ENCODE assay signal across 1 cellular context in genomic region chr1:164649146-164649545, GRCh38.
TF ChIP-seq lines count a peak whose summit lies in the region.

No MANE protein-coding gene starts in this region.

TF ChIP-seq in GM23338, 12 proteins besides CTCF, POLR2A, EP300 and RAD21 (continued from another document):
- no peak for TF ChIP-seq REST (IDR thresholded peaks at IDR 0.05; ENCODE audit: unreplicated experiment)
- TF ChIP-seq ETS1 (IDR thresholded peaks at IDR 0.05) = no peak
- no peak for TF ChIP-seq JUNB (IDR thresholded peaks at IDR 0.05; ENCODE audit: unreplicated experiment)
- no peak for TF ChIP-seq ZNF331 (CRISPR knock-in tag; IDR thresholded peaks at IDR 0.05; ENCODE audit: low read depth)
- TF ChIP-seq ZNF462 (CRISPR knock-in tag; IDR thresholded peaks at IDR 0.05) = no peak
- no peak for TF ChIP-seq ZNF114 (CRISPR knock-in tag; IDR thresholded peaks at IDR 0.05)
- TF ChIP-seq EZH2phosphoT487 (IDR thresholded peaks at IDR 0.05; ENCODE audit: unreplicated experiment) = no peak
- TF ChIP-seq NANOG (IDR thresholded peaks at IDR 0.05; ENCODE audit: borderline replicate concordance) = no peak
- TF ChIP-seq STAT1 (IDR thresholded peaks at IDR 0.05; ENCODE audit: unreplicated experiment) = no peak
TF ChIP-seq in GM23338: peak in this region for 0.
